Comparison of ENCODE assay signal across 16 cellular contexts in the genomic region with DNA sequence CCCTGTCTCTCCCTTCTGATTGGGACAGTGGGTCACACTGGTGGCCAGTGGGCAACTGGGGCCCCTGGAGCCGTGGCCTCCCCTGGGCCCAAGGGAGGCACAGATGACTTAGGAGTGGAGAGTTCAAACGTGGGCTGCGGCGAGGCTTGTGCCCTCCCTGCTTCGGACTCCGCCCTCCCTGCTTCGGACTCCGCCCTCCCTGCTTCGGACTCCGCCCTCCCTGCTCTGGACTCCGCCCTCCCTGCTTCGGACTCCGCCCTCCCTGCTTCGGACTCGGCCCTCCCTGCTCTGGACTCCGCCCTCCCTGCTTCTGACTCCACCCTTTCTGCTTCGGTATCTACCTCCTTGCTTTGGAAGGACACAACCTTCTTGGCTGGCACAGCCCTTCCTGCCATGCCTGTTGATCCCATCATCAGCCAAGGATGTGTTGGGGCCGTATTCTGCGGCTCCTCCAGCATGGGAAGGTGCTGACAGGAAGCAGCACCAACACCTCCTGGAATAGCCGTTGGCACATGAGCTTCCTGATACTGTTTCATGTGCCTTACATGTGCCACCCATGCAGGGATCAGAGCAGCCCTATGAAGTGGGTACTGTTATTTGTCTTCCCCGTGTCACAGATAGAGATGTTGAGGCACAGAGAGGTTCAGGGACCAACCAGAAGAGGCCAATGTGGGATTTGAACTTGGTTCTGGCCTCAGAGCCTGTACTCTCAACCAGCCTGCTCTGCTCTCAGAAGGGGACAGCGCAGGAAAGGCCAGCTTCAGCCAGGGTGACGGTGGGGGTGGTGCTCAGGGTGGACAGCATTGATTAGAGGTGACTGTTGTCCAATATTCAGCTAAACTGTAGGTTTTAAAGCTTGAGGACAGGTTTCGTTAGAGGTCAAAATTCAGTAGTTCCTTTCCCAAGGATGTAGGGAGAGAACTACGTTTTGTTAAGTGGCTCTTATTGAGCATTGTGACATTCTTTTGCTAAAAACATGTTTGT.
A peak's percentile ranks its signal among the peaks of the same experiment; 100 is the strongest.
DNase-seq lines count a peak whose midpoint lies in the region; ATAC-seq and TF ChIP-seq lines count a peak whose summit lies in the region.
"Had no signal": no experiment of that assay in that cellular context is flagged by ENCODE, and none has a peak within 500 bp of the region (broad histone marks: within the 10 kb centered on the region; RNA-seq: fewer than 3 reads in every experiment).

No MANE protein-coding gene starts in this region.

- intact Hi-C loops in PC-9 (cut with micrococcal nuclease; ENCODE audit: unreplicated experiment) = no loop called here

- H3K4me1 ChIP-seq in PC-9 (replicated peaks; ENCODE audit: insufficient read depth) = peaks cover 11% of the 10 kb centered on the region
- H3K4me1 ChIP-seq: adrenal gland had no signal

- peaks cover 16% of the 10 kb centered on the region for H3K27me3 Mint-ChIP-seq in type B pancreatic cell
- H3K27me3 Mint-ChIP-seq: activated T-helper 17 cell treated with anti-CD3 and anti-CD28 coated beads, Interleukin-2, amount 50 U/mL, for 72 hours had no signal

- POLR2A ChIA-PET in PC-9 (lab: Charles Lee; ENCODE audit: unreplicated experiment) = no interaction called here

- H3K4me1 Mint-ChIP-seq in type B pancreatic cell (ENCODE audit: unreplicated experiment) = peaks cover 15% of the 10 kb centered on the region

- H3K36me3 ChIP-seq in PC-9 (ENCODE audit: low read depth) = no peaks in the 10 kb centered on the region
- H3K36me3 ChIP-seq: adrenal gland, cardiac muscle cell, pancreas had no signal

- BruUV-seq in PC-9 (replicated peaks; lab: Mats Ljungman, UMichigan) = no TSS peak

- CTCF ChIA-PET in PC-9 (lab: Charles Lee) = no interaction called here

- H3K27me3 ChIP-seq in PC-9 (ENCODE audit: insufficient read depth, low read depth) = no peaks in the 10 kb centered on the region
- H3K27me3 ChIP-seq: adrenal gland, cardiac muscle cell, pancreas had no signal

- no peak overlapping the region for H3K27ac Mint-ChIP-seq in type B pancreatic cell
- H3K27ac Mint-ChIP-seq: activated T-helper 17 cell treated with anti-CD3 and anti-CD28 coated beads, Interleukin-2, amount 50 U/mL, for 72 hours had no signal

- H3K36me3 Mint-ChIP-seq in type B pancreatic cell = peaks cover 6% of the 10 kb centered on the region

- H4K20me1 ChIP-seq in PC-9 (ENCODE audit: insufficient read depth) = no peaks in the 10 kb centered on the region

- no peaks in the 10 kb centered on the region for H3K9me3 ChIP-seq in PC-9 (ENCODE audit: insufficient read depth, low read depth)
- H3K9me3 ChIP-seq: adrenal gland, pancreas had no signal

- H2AFZ ChIP-seq in PC-9 = no peak overlapping the region

- no peak for ATAC-seq in left lobe of liver
- ATAC-seq in HG03025 (IDR thresholded peaks at IDR 0.05; ENCODE audit: low FRiP score, unreplicated experiment) = no peak
- no peak for ATAC-seq in HG03571 (IDR thresholded peaks at IDR 0.05; ENCODE audit: unreplicated experiment)
- ATAC-seq: activated T-helper 17 cell treated with anti-CD3 and anti-CD28 coated beads, Interleukin-2, amount 50 U/mL, for 72 hours; pancreas had no signal

- H3K27ac ChIP-seq in coronary artery = no peak overlapping the region
- H3K27ac ChIP-seq in PC-9 = no peak overlapping the region
- H3K27ac ChIP-seq: adrenal gland, cardiac muscle cell, pancreas had no signal

- H3K4me3 Mint-ChIP-seq in type B pancreatic cell = no peak overlapping the region
- H3K4me3 Mint-ChIP-seq: activated T-helper 17 cell treated with anti-CD3 and anti-CD28 coated beads, Interleukin-2, amount 50 U/mL, for 72 hours had no signal

- H3F3A ChIP-seq in PC-9 (ENCODE audit: insufficient read depth, low read depth) = no peaks in the 10 kb centered on the region

- no peak overlapping the region for H3K4me3 ChIP-seq in coronary artery
- no peak overlapping the region for H3K4me3 ChIP-seq in PC-9
- H3K4me3 ChIP-seq: adrenal gland, cardiac muscle cell, pancreas, smooth muscle cell had no signal

- H3K4me2 ChIP-seq in PC-9 = no peak overlapping the region
- H3K4me2 ChIP-seq: smooth muscle cell had no signal

- peaks cover 6% of the 10 kb centered on the region for H3K9me3 Mint-ChIP-seq in type B pancreatic cell
- H3K9me3 Mint-ChIP-seq: activated T-helper 17 cell treated with anti-CD3 and anti-CD28 coated beads, Interleukin-2, amount 50 U/mL, for 72 hours had no signal

- H3K9me2 ChIP-seq in PC-9 (ENCODE audit: insufficient read depth) = no peaks in the 10 kb centered on the region

- TF ChIP-seq CTCF in coronary artery (IDR thresholded peaks at IDR 0.05) (no peak), type B pancreatic cell (conservative IDR thresholded peaks at IDR 0.05) (no peak), PC-9 (conservative IDR thresholded peaks at IDR 0.05) (no peak)

- DNase-seq in activated T-cell treated with anti-CD3 and anti-CD28 coated beads, Interleukin-2, amount 50 U/mL, for 48 hours = peak; percentile 24 to 31
- DNase-seq in activated T-cell treated with anti-CD3 and anti-CD28 coated beads for 4 hours (no peak), coronary artery (ENCODE audit: low spot score) (peak; percentile 24), left lobe of liver (ENCODE audit: low spot score) (peak; percentile 33), type B pancreatic cell (ENCODE audit: extremely low spot score, unreplicated experiment) (peak; percentile 64), PC-9 (no peak)
- DNase-seq: C1 segment of cervical spinal cord, DMS153, NCI-H1436 treated with DMSO at 0.1 percent for 48 hours had no signal

- no peaks in the 10 kb centered on the region for H3K79me2 ChIP-seq in PC-9 (ENCODE audit: low read depth)

Comparison
In these comparisons a context has a peak if more than half of its experiments do, and no peak if none do; other contexts are left out.
1. DNase-seq: peak in activated T-cell treated with anti-CD3 and anti-CD28 coated beads, Interleukin-2, amount 50 U/mL, for 48 hours (2 of 2), coronary artery (single experiment), left lobe of liver (single experiment) and type B pancreatic cell (single experiment); none in activated T-cell treated with anti-CD3 and anti-CD28 coated beads for 4 hours (single experiment) and PC-9 (0 of 2).